26 cellular contexts compared by ENCODE assay signal in the genomic region with DNA sequence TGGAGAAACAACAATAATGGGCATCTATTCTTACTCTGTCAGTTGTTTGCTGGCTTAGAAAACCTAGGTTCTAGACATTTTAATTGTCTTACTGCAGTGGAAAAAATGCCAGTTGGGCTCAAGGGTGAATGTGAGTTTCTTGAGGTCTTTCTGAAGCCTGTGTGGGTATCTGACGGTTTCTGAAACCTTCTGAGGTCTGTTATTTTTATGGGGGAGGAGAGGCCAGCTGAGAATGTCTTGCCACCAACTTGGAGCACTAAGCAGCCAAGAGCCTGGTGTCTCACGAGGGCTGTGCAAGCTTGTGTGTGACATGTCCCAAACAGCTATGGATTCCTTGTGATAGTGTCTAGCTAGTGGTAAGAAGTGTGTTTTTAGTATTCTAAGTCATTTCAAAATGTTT. TPM values are rescaled to one million over a fixed set of nuclear protein-coding genes. Genes with fewer than 3 reads are reported as not detected.
DNase-seq lines count a peak whose midpoint lies in the region; ATAC-seq and TF ChIP-seq lines count a peak whose summit lies in the region.
"Had no signal": no experiment of that assay in that cellular context is flagged by ENCODE, and none has a peak within 500 bp of the region (broad histone marks: within the 10 kb centered on the region; RNA-seq: fewer than 3 reads in every experiment).

No MANE protein-coding gene starts in this region.

- peaks cover 56% of the 10 kb centered on the region for H3K4me1 ChIP-seq in KMS-11 (ENCODE audit: low read depth, poor library complexity, severe bottlenecking)
- peaks cover 11% of the 10 kb centered on the region for H3K4me1 ChIP-seq in mammary epithelial cell (ENCODE audit: insufficient read depth, low read length)
- H3K4me1 ChIP-seq: HAP-1, SJCRH30 had no signal

- dilution Hi-C loops in mammary epithelial cell (cut with HindIII; ENCODE audit: low sequenced_read_pairs), result no loop called here

- H3K4me1 Mint-ChIP-seq in activated CD4-positive, alpha-beta T cell treated with anti-CD3 and anti-CD28 coated beads, Interleukin-2, amount 10 ng/mL, durations not matched to agents 24 days and 14 days, result peaks cover 5% of the 10 kb centered on the region
- H3K4me1 Mint-ChIP-seq in osteocyte (ENCODE audit: unreplicated experiment), result no peaks in the 10 kb centered on the region

- BruUV-seq in mammary epithelial cell (replicated peaks; lab: Mats Ljungman, UMichigan), result no TSS peak

- H3K27me3 ChIP-seq in KMS-11 (ENCODE audit: insufficient read depth, low read depth) (no peaks in the 10 kb centered on the region), mammary epithelial cell (ENCODE audit: insufficient read depth, low read length) (no peaks in the 10 kb centered on the region)
- H3K27me3 ChIP-seq: SJCRH30 had no signal

- CTCF ChIA-PET in mammary epithelial cell (lab: Charles Lee; ENCODE audit: low non-redundant PET), result interaction anchor here (0.7 kb wide), 1 partner anchor 211 kb away, joined by 5 read pairs; no protein-coding TSS in a partner anchor

- H3K4me2 ChIP-seq in KMS-11, result peak overlapping the region; percentile 31
- H3K4me2 ChIP-seq in mammary epithelial cell (ENCODE audit: insufficient read depth, low read depth, low read length), result no peak overlapping the region

- no peaks in the 10 kb centered on the region for H3K9me3 Mint-ChIP-seq in activated CD4-positive, alpha-beta T cell treated with anti-CD3 and anti-CD28 coated beads, Interleukin-2, amount 10 ng/mL, durations not matched to agents 24 days and 14 days
- no peaks in the 10 kb centered on the region for H3K9me3 Mint-ChIP-seq in osteocyte (ENCODE audit: unreplicated experiment)
- H3K9me3 Mint-ChIP-seq: CD8-positive, alpha-beta T cell had no signal

- H3K27me3 Mint-ChIP-seq in activated CD4-positive, alpha-beta T cell treated with anti-CD3 and anti-CD28 coated beads, Interleukin-2, amount 10 ng/mL, durations not matched to agents 24 days and 14 days, result peaks cover 10% of the 10 kb centered on the region
- no peaks in the 10 kb centered on the region for H3K27me3 Mint-ChIP-seq in osteocyte (ENCODE audit: unreplicated experiment)

- no peak overlapping the region for H2AFZ ChIP-seq in KMS-11 (ENCODE audit: low read depth)
- no peak overlapping the region for H2AFZ ChIP-seq in mammary epithelial cell (ENCODE audit: low read depth, low read length)
- H2AFZ ChIP-seq: GM23248 had no signal

- ATAC-seq in GM18909 (IDR thresholded peaks at IDR 0.05; ENCODE audit: poor library complexity, unreplicated experiment) (peak; percentile 39), HG03342 (IDR thresholded peaks at IDR 0.05; ENCODE audit: unreplicated experiment) (no peak)
- ATAC-seq: CD8-positive, alpha-beta T cell had no signal

- in situ Hi-C loops in mammary epithelial cell (cut with MboI; ENCODE audit: low sequenced_read_pairs in 2 of 2), result no loop called here

- H3K27ac ChIP-seq in KMS-11, result peak overlapping the region; percentile 70
- H3K27ac ChIP-seq in mammary epithelial cell (ENCODE audit: insufficient read depth, low read depth, low read length), result no peak overlapping the region
- H3K27ac ChIP-seq: 22Rv1, GM23248, HL-60, SJCRH30 had no signal

- peak; percentile 37 for DNase-seq in activated CD4-positive, alpha-beta T cell treated with anti-CD3 and anti-CD28 coated beads, Interleukin-2, amount 10 ng/mL, durations not matched to agents 24 days and 14 days
- no peak for DNase-seq in activated CD4-positive, alpha-beta T cell treated with anti-CD3 and anti-CD28 coated beads for 48 hours
- DNase-seq in osteocyte (ENCODE audit: extremely low spot score, unreplicated experiment) (peak; percentile 13), NCI-H82 (lab: John Stamatoyannopoulos, UW) (no peak), mammary epithelial cell (no peak)
- DNase-seq: ACHN; AML-193; C1 segment of cervical spinal cord; CD8-positive, alpha-beta T cell; DND-41; GM23248; NCI-H1694; NCI-H2081; NCI-H2171; NCI-H345; NCI-H524; SJCRH30; T-helper 1 cell had no signal

- H4K20me1 ChIP-seq in KMS-11 (ENCODE audit: insufficient read depth), result no peaks in the 10 kb centered on the region
- no peaks in the 10 kb centered on the region for H4K20me1 ChIP-seq in mammary epithelial cell (ENCODE audit: insufficient read depth, low read length)

- TF ChIP-seq CTCF in KMS-11 (conservative IDR thresholded peaks at IDR 0.05; ENCODE audit: low read depth, low read length) (no peak), osteocyte (IDR thresholded peaks at IDR 0.05) (no peak), mammary epithelial cell (conservative IDR thresholded peaks at IDR 0.05 in 1 of 2, IDR thresholded peaks at IDR 0.05 in 1 of 2; ENCODE audit: extremely low read depth in 1 of 2, insufficient read depth in 1 of 2, low read depth in 1 of 2, low read length in 2 of 2) (no peak)

- H3K4me3 Mint-ChIP-seq in activated CD4-positive, alpha-beta T cell treated with anti-CD3 and anti-CD28 coated beads, Interleukin-2, amount 10 ng/mL, durations not matched to agents 24 days and 14 days, result no peak overlapping the region
- no peak overlapping the region for H3K4me3 Mint-ChIP-seq in osteocyte (ENCODE audit: unreplicated experiment)
- H3K4me3 Mint-ChIP-seq: CD8-positive, alpha-beta T cell had no signal

- intact Hi-C loops in activated CD4-positive, alpha-beta T cell treated with anti-CD3 and anti-CD28 coated beads, Interleukin-2, amount 10 ng/mL, durations not matched to agents 24 days and 14 days (cut with micrococcal nuclease), result no loop called here
- intact Hi-C loops in mammary epithelial cell (cut with micrococcal nuclease), result loop anchor here (1.0 kb wide), 1 partner anchor 121 kb away; no protein-coding TSS in a partner anchor

- no peaks in the 10 kb centered on the region for H3K36me3 Mint-ChIP-seq in activated CD4-positive, alpha-beta T cell treated with anti-CD3 and anti-CD28 coated beads, Interleukin-2, amount 10 ng/mL, durations not matched to agents 24 days and 14 days (ENCODE audit: low read depth)
- peaks cover 26% of the 10 kb centered on the region for H3K36me3 Mint-ChIP-seq in osteocyte (ENCODE audit: unreplicated experiment)
- H3K36me3 Mint-ChIP-seq: CD8-positive, alpha-beta T cell had no signal

- H3K36me3 ChIP-seq in KMS-11 (ENCODE audit: insufficient read depth) (no peaks in the 10 kb centered on the region), mammary epithelial cell (ENCODE audit: insufficient read depth, low read length) (no peaks in the 10 kb centered on the region)
- H3K36me3 ChIP-seq: SJCRH30 had no signal

- no peak overlapping the region for H3K27ac Mint-ChIP-seq in activated CD4-positive, alpha-beta T cell treated with anti-CD3 and anti-CD28 coated beads, Interleukin-2, amount 10 ng/mL, durations not matched to agents 24 days and 14 days
- peak overlapping the region; percentile 5 for H3K27ac Mint-ChIP-seq in osteocyte (ENCODE audit: unreplicated experiment)
- H3K27ac Mint-ChIP-seq: CD8-positive, alpha-beta T cell had no signal

- H3K9me3 ChIP-seq in mammary epithelial cell (replicated peaks; ENCODE audit: insufficient read depth, low read length), result no peaks in the 10 kb centered on the region
- H3K9me3 ChIP-seq: HAP-1, SJCRH30 had no signal

- H3K4me3 ChIP-seq in KMS-11 (IDR thresholded peaks at IDR 0.05; ENCODE audit: insufficient read depth, low read depth, low read length) (no peak overlapping the region), mammary epithelial cell (replicated peaks in 1 of 3; ENCODE audit: insufficient read depth in 1 of 3, low read depth in 2 of 3, low read length in 3 of 3) (no peak overlapping the region)
- H3K4me3 ChIP-seq: GM23248, HAP-1, SJCRH30 had no signal

- H3K79me2 ChIP-seq in KMS-11 (ENCODE audit: insufficient read depth, low read depth), result no peaks in the 10 kb centered on the region
- no peaks in the 10 kb centered on the region for H3K79me2 ChIP-seq in mammary epithelial cell (ENCODE audit: insufficient read depth, low read length)

- WGBS in mammary epithelial cell (ENCODE audit: low coverage, missing lambda C conversion rate), result 83% methylated on average over 2 of the region's 2 CpGs

- H3K9ac ChIP-seq in KMS-11, result no peak overlapping the region
- no peak overlapping the region for H3K9ac ChIP-seq in mammary epithelial cell (ENCODE audit: insufficient read depth, low read length)
- H3K9ac ChIP-seq: GM23248 had no signal

RNA-seq across cellular contexts. Expression of a gene that starts 24.2 kb away (rescaled TPM):
- total RNA-seq in activated CD4-positive, alpha-beta T cell treated with anti-CD3 and anti-CD28 coated beads, Interleukin-2, amount 10 ng/mL, durations not matched to agents 24 days and 14 days, result 0.19 and 0.35 TPM in 2 replicates
- total RNA-seq in osteocyte (not detected in 2 replicates), mammary epithelial cell (not detected)
- polyA plus RNA-seq in mammary epithelial cell, result not detected
- polyA minus RNA-seq in mammary epithelial cell, result not detected
- total RNA-seq: CD8-positive, alpha-beta T cell; G401; GM23248; M059J; SJCRH30 had no signal
- polyA plus RNA-seq: GM23248 had no signal

Comparison
In these comparisons a context has a peak if more than half of its experiments do, and no peak if none do; other contexts are left out.
1. DNase-seq: peak in activated CD4-positive, alpha-beta T cell treated with anti-CD3 and anti-CD28 coated beads, Interleukin-2, amount 10 ng/mL, durations not matched to agents 24 days and 14 days (single experiment) and osteocyte (single experiment); none in activated CD4-positive, alpha-beta T cell treated with anti-CD3 and anti-CD28 coated beads for 48 hours (single experiment), NCI-H82 (single experiment) and mammary epithelial cell (single experiment).